In the genomic region with DNA sequence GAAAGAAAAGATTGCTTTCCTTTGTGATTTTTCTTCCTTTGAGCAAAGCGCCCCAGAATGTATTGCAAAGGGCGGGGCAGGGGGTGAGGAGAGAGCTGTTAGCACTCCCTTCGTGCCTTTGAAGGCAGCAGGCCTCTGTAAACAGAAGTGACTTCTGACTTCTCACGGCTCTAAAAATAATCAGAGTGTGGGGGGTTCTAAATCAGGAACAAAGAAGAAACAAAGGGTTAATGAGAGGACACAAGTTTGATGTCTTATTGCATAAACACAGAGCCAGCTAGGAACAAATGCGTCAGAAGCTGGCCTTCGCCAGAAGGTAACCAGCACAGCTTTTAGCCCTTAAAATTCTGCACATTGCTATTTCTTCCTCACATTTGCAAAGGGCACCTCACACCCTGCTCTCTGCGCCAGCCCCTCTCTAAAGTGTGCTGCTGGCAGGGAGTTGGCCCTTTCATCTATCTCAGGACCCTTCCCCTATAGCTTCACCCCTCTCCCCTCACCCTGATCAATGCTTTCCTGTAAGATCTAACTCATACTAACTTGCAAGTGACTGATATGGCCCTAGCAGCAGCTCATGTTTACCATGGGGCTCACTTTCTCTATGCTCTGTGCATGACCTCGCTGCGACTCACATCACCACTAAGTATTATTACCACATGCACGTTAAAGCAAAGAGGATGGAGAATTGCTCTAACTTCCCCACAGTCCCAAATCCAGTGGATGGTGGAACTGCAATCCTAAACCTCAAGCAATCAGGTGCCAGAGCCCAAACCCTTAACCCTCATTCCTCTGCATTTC, we compare ENCODE assay signal across 12 cellular contexts.
A peak's percentile ranks its signal among the peaks of the same experiment; 100 is the strongest.
DNase-seq lines count a peak whose midpoint lies in the region; ATAC-seq and TF ChIP-seq lines count a peak whose summit lies in the region.
"Had no signal": no experiment of that assay in that cellular context is flagged by ENCODE, and none has a peak within 500 bp of the region (broad histone marks: within the 10 kb centered on the region; RNA-seq: fewer than 3 reads in every experiment).

No MANE protein-coding gene starts in this region.

- H3K27me3 Mint-ChIP-seq in T-helper 1 cell treated with Interleukin-12 subunit alpha and Interleukin-12 subunit beta and Interleukin-4 antibody, amounts not matched to agents 30 μg/mL and 1 μg/mL, for 36 hours (ENCODE audit: low read depth): no peaks in the 10 kb centered on the region

- DNase-seq in T-helper 1 cell (no peak), SIG-M5 treated with dmso at 0.1 percent for 504 hours (lab: John Stamatoyannopoulos, UW; ENCODE audit: unreplicated experiment) (peak; percentile 77), epithelial cell of esophagus (ENCODE audit: low read depth) (peak; percentile 40), hippocampal formation (lab: John Stamatoyannopoulos, UW) (no peak), NCI-H2029 (lab: John Stamatoyannopoulos, UW) (no peak)
- DNase-seq in stimulated activated CD4-positive, alpha-beta T cell treated with anti-CD3 and anti-CD28 coated beads, Interleukin-4, amount 100 ng/mL, for 4 hours: peak; percentile 20 to 25
- DNase-seq: Karpas-422, kidney, small intestine had no signal

- no peaks in the 10 kb centered on the region for H3K36me3 Mint-ChIP-seq in T-helper 1 cell treated with Interleukin-12 subunit alpha and Interleukin-12 subunit beta and Interleukin-4 antibody, amounts not matched to agents 30 μg/mL and 1 μg/mL, for 36 hours (ENCODE audit: low read depth)

- no peak for ATAC-seq in GM21447 (IDR thresholded peaks at IDR 0.05; ENCODE audit: unreplicated experiment)

- H3K9me3 Mint-ChIP-seq in T-helper 1 cell treated with Interleukin-12 subunit alpha and Interleukin-12 subunit beta and Interleukin-4 antibody, amounts not matched to agents 30 μg/mL and 1 μg/mL, for 36 hours: no peaks in the 10 kb centered on the region

- no peak overlapping the region for H3K4me3 ChIP-seq in epithelial cell of esophagus (ENCODE audit: low read length)
- H3K4me3 ChIP-seq: SJCRH30 had no signal

- TF ChIP-seq CTCF in epithelial cell of esophagus (IDR thresholded peaks at IDR 0.05; ENCODE audit: insufficient read depth, low read depth, low read length, missing control alignments): no peak

- peak overlapping the region; percentile 44 for H3K27ac Mint-ChIP-seq in T-helper 1 cell treated with Interleukin-12 subunit alpha and Interleukin-12 subunit beta and Interleukin-4 antibody, amounts not matched to agents 30 μg/mL and 1 μg/mL, for 36 hours

- peaks cover 16% of the 10 kb centered on the region for H3K4me1 Mint-ChIP-seq in T-helper 1 cell treated with Interleukin-12 subunit alpha and Interleukin-12 subunit beta and Interleukin-4 antibody, amounts not matched to agents 30 μg/mL and 1 μg/mL, for 36 hours (ENCODE audit: low read depth)

- no peak overlapping the region for H3K4me3 Mint-ChIP-seq in T-helper 1 cell treated with Interleukin-12 subunit alpha and Interleukin-12 subunit beta and Interleukin-4 antibody, amounts not matched to agents 30 μg/mL and 1 μg/mL, for 36 hours

Comparison
In these comparisons a context has a peak if more than half of its experiments do, and no peak if none do; other contexts are left out.
1. DNase-seq: peak in SIG-M5 treated with dmso at 0.1 percent for 504 hours (single experiment), epithelial cell of esophagus (single experiment) and stimulated activated CD4-positive, alpha-beta T cell treated with anti-CD3 and anti-CD28 coated beads, Interleukin-4, amount 100 ng/mL, for 4 hours (2 of 2); none in T-helper 1 cell (0 of 5), hippocampal formation (0 of 2) and NCI-H2029 (single experiment).